Comparison of ENCODE assay signal across 8 cellular contexts in genomic region chr2:183037281-183037659, GRCh38. TPM values are rescaled to one million over a fixed set of nuclear protein-coding genes. Genes with fewer than 3 reads are reported as not detected.
DNase-seq lines count a peak whose midpoint lies in the region; ATAC-seq and FAIRE-seq lines count a peak whose summit lies in the region.

No MANE protein-coding gene starts in this region.

- DNase-seq in SIG-M5 treated with dmso at 0.1 percent for 504 hours (lab: John Stamatoyannopoulos, UW; ENCODE audit: unreplicated experiment) (peak; percentile 25), SIG-M5 (lab: John Stamatoyannopoulos, UW) (no peak), RKO (ENCODE audit: low spot score) (peak; percentile 73), myocyte (ENCODE audit: low read depth) (peak; percentile 51), T-helper 9 cell (no peak)

- FAIRE-seq in endometrium (lab: Jason Lieb, UNC), result peak; percentile 18

- no peak for ATAC-seq in GM19035 (IDR thresholded peaks at IDR 0.05; ENCODE audit: unreplicated experiment)
- ATAC-seq in HG02973 (IDR thresholded peaks at IDR 0.05; ENCODE audit: unreplicated experiment), result no peak

RNA-seq across cellular contexts. Expression of gene NCKAP1, which starts 1.0 kb away (rescaled TPM):
- 120 and 133 TPM in 2 replicates for total RNA-seq in myocyte
- polyA plus RNA-seq in myocyte (2012), result 71.1 TPM

RNA-seq across cellular contexts. Expression of gene DUSP19, which starts 41.3 kb away (rescaled TPM):
- 5.3 and 5.9 TPM in 2 replicates for total RNA-seq in myocyte
- 2.0 TPM for polyA plus RNA-seq in myocyte (2012)

Comparison
In these comparisons a context has a peak if more than half of its experiments do, and no peak if none do; other contexts are left out.
1. DNase-seq: peak in SIG-M5 treated with dmso at 0.1 percent for 504 hours (single experiment), RKO (single experiment) and myocyte (single experiment); none in SIG-M5 (single experiment) and T-helper 9 cell (single experiment).